In the genomic region with DNA sequence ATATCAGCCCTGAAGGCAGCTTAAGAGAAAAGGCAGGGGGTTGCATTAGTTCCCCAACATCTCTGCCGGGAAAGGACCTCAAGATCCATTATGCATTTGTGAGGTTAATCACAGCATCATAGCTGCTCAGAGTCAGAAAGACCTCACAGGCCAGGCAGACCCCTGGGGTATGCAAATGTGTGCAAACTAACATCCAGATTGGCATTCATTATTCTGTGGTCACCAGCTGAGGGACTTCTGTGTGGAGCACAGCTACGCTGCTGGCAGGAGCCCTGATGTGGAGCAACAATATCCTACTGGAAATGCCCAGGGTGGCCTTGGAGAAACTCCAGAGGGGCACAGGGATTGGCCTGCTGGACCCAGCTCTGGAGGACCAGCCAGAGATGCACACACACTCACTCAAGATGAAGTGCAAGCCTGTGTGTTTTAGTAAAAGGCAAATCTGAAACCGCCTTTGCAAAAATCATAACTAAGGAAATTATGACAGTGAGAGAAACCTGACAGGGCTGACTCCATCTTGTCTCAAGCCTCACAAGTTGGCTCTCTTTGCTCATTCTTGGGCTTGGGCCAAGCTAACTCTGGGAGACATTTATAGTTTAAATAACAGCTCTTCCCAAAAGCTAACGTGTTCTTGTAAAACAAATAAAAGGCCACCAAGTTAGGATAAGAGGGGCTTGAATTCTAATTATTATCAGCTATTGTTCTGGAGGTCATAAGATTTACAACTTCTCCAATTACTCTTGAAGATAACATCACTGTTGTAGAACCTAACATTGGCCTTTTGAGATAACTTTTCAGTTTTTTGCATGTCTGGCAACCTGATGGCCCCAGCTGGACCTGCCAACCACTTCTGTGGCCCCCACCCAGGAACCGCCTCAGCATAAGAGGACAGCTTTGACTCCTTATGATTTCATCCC, we compare ENCODE assay signal across 11 cellular contexts.
DNase-seq lines count a peak whose midpoint lies in the region; ATAC-seq, FAIRE-seq and TF ChIP-seq lines count a peak whose summit lies in the region.
"Had no signal": no experiment of that assay in that cellular context is flagged by ENCODE, and none has a peak within 500 bp of the region (broad histone marks: within the 10 kb centered on the region; RNA-seq: fewer than 3 reads in every experiment).

No MANE protein-coding gene starts in this region.

- no TSS peak for BruUV-seq in PC-9 (replicated peaks; lab: Mats Ljungman, UMichigan)

- H3K9me2 ChIP-seq in PC-9 (ENCODE audit: insufficient read depth) = no peaks in the 10 kb centered on the region

- intact Hi-C loops in PC-9 (cut with micrococcal nuclease; ENCODE audit: unreplicated experiment) = loop anchor here (2.0 to 5.0 kb wide), 3 partner anchors 309 to 791 kb away; no protein-coding TSS in a partner anchor

- peak overlapping the region; percentile 93 to 96 for H3K27ac ChIP-seq in A549
- H3K27ac ChIP-seq in PC-9 = peak overlapping the region; percentile 99

- no peak for TF ChIP-seq RAD21 in A549 (conservative IDR thresholded peaks at IDR 0.05 in 1 of 2, IDR thresholded peaks at IDR 0.05 in 1 of 2)

- no peak for TF ChIP-seq EP300 in A549 (IDR thresholded peaks at IDR 0.05)

- WGBS in A549 (ENCODE audit: missing lambda C conversion rate) = 50% methylated on average over 5 of the region's 5 CpGs

- H3K9me3 ChIP-seq in A549 (peaks cover 26% of the 10 kb centered on the region), PC-9 (ENCODE audit: insufficient read depth, low read depth) (peaks cover 4% of the 10 kb centered on the region; the same call in 1 of the 2 replicates)

- H3K4me3 ChIP-seq in A549 (no peak overlapping the region), PC-9 (no peak overlapping the region), fibroblast of the aortic adventitia (ENCODE audit: low read depth, low read length) (no peak overlapping the region)

- DNase-seq in A549 (ENCODE audit: low read depth in 1 of 2, low spot score in 1 of 2) (no peak), GM19239 (ENCODE audit: insufficient read length, low spot score) (no peak), PC-9 (no peak), fibroblast of the aortic adventitia (ENCODE audit: low read depth) (peak; percentile 53), NCI-H2227 treated with DMSO at 0.1 percent for 48 hours (lab: John Stamatoyannopoulos, UW) (no peak), activated gamma-delta T cell (lab: John Stamatoyannopoulos, UW) (no peak)
- DNase-seq: activated CD8-positive, alpha-beta T cell treated with anti-CD3 and anti-CD28 coated beads, Interleukin-2, amount 10 ng/mL, durations not matched to agents 7 days and 5 days; NCI-H2081 treated with DMSO at 0.1 percent for 48 hours; stimulated activated CD4-positive, alpha-beta T cell treated with anti-CD3 and anti-CD28 coated beads, Interleukin-4, amount 100 ng/mL, for 4 hours had no signal

- TF ChIP-seq CTCF in A549 (IDR thresholded peaks at IDR 0.05) = no peak
- TF ChIP-seq CTCF in PC-9 (conservative IDR thresholded peaks at IDR 0.05) = no peak
- no peak for TF ChIP-seq CTCF in fibroblast of the aortic adventitia (IDR thresholded peaks at IDR 0.05; ENCODE audit: insufficient read depth, low read length)

- FAIRE-seq in A549 (lab: Jason Lieb, UNC) = peak; percentile 39
- peak; percentile 28 for FAIRE-seq in GM19239 (lab: Jason Lieb, UNC)

- H3K27me3 ChIP-seq in PC-9 (ENCODE audit: insufficient read depth, low read depth) = no peaks in the 10 kb centered on the region

- 0 out of 2 replicates have a peak, but pooled peaks cover 4% of the 10 kb centered on the region for H3K36me3 ChIP-seq in PC-9 (ENCODE audit: low read depth)

- POLR2A ChIA-PET in A549 (lab: Yijun Ruan, JAX) (interaction anchor here (1.3 to 2.2 kb wide), 3 partner anchors 11 to 31 kb away, joined by 5 to 18 read pairs (median 7); no protein-coding TSS in a partner anchor), PC-9 (lab: Charles Lee; ENCODE audit: unreplicated experiment) (interaction anchor here (0.6 to 2.1 kb wide), 7 partner anchors 10 to 949 kb away, joined by 3 to 20 read pairs (median 4); no protein-coding TSS in a partner anchor)

- ATAC-seq in A549 = peak in 1 of 2 experiments; percentile 0; a peak in 1 of 6 replicates
- ATAC-seq in GM18519 (IDR thresholded peaks at IDR 0.05; ENCODE audit: low FRiP score, unreplicated experiment) = no peak
- ATAC-seq in HG02970 (IDR thresholded peaks at IDR 0.05; ENCODE audit: low FRiP score, unreplicated experiment) = no peak

- H4K20me1 ChIP-seq in PC-9 (ENCODE audit: insufficient read depth) = no peaks in the 10 kb centered on the region

- no peaks in the 10 kb centered on the region for H3K79me2 ChIP-seq in PC-9 (ENCODE audit: low read depth)

- peaks cover 67% of the 10 kb centered on the region for H3K4me1 ChIP-seq in A549
- H3K4me1 ChIP-seq in PC-9 (replicated peaks; ENCODE audit: insufficient read depth) = peaks cover 69% of the 10 kb centered on the region

- no peak overlapping the region for H2AFZ ChIP-seq in PC-9

- CTCF ChIA-PET in A549 (lab: Yijun Ruan, JAX) = interaction anchor here (1.0 to 20.4 kb wide), 18 partner anchors 9 to 1295 kb away, joined by 3 to 228 read pairs (median 6); a partner anchor contains a TSS
- CTCF ChIA-PET in PC-9 (lab: Charles Lee) = interaction anchor here (1.0 to 1.2 kb wide), 2 partner anchors 20 to 1044 kb away, joined by 4 read pairs; no protein-coding TSS in a partner anchor

- H3F3A ChIP-seq in PC-9 (ENCODE audit: insufficient read depth, low read depth) = peaks cover 63% of the 10 kb centered on the region

- no peak for TF ChIP-seq POLR2A in A549 (IDR thresholded peaks at IDR 0.05; ENCODE audit: low read length)

- H3K4me2 ChIP-seq in A549 = peak overlapping the region; percentile 95
- H3K4me2 ChIP-seq in PC-9 = peak overlapping the region; percentile 63

TF ChIP-seq in A549, 52 proteins besides CTCF, POLR2A, EP300 and RAD21 (continues in another document):
- TF ChIP-seq KDM5A (IDR thresholded peaks at IDR 0.05) (no peak), CBX8 (IDR thresholded peaks at IDR 0.05) (no peak), ZC3H11A (IDR thresholded peaks at IDR 0.05) (no peak), RNF2 (IDR thresholded peaks at IDR 0.05; ENCODE audit: borderline replicate concordance, low read depth) (no peak), RARB (CRISPR knock-in tag; IDR thresholded peaks at IDR 0.05) (peak; percentile 89), MAZ (IDR thresholded peaks at IDR 0.05; ENCODE audit: borderline replicate concordance, low read depth, low read length) (no peak), FOXS1 (CRISPR knock-in tag; IDR thresholded peaks at IDR 0.05) (peak; percentile 97), SREBF2 (IDR thresholded peaks at IDR 0.05) (no peak)
- TF ChIP-seq, protein P1, sequence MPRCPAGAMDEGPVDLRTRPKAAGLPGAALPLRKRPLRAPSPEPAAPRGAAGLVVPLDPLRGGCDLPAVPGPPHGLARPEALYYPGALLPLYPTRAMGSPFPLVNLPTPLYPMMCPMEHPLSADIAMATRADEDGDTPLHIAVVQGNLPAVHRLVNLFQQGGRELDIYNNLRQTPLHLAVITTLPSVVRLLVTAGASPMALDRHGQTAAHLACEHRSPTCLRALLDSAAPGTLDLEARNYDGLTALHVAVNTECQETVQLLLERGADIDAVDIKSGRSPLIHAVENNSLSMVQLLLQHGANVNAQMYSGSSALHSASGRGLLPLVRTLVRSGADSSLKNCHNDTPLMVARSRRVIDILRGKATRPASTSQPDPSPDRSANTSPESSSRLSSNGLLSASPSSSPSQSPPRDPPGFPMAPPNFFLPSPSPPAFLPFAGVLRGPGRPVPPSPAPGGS (IDR thresholded peaks at IDR 0.05) = no peak
- TF ChIP-seq, protein P2, sequence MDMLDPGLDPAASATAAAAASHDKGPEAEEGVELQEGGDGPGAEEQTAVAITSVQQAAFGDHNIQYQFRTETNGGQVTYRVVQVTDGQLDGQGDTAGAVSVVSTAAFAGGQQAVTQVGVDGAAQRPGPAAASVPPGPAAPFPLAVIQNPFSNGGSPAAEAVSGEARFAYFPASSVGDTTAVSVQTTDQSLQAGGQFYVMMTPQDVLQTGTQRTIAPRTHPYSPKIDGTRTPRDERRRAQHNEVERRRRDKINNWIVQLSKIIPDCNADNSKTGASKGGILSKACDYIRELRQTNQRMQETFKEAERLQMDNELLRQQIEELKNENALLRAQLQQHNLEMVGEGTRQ (IDR thresholded peaks at IDR 0.05) = no peak
- TF ChIP-seq, protein P3, sequence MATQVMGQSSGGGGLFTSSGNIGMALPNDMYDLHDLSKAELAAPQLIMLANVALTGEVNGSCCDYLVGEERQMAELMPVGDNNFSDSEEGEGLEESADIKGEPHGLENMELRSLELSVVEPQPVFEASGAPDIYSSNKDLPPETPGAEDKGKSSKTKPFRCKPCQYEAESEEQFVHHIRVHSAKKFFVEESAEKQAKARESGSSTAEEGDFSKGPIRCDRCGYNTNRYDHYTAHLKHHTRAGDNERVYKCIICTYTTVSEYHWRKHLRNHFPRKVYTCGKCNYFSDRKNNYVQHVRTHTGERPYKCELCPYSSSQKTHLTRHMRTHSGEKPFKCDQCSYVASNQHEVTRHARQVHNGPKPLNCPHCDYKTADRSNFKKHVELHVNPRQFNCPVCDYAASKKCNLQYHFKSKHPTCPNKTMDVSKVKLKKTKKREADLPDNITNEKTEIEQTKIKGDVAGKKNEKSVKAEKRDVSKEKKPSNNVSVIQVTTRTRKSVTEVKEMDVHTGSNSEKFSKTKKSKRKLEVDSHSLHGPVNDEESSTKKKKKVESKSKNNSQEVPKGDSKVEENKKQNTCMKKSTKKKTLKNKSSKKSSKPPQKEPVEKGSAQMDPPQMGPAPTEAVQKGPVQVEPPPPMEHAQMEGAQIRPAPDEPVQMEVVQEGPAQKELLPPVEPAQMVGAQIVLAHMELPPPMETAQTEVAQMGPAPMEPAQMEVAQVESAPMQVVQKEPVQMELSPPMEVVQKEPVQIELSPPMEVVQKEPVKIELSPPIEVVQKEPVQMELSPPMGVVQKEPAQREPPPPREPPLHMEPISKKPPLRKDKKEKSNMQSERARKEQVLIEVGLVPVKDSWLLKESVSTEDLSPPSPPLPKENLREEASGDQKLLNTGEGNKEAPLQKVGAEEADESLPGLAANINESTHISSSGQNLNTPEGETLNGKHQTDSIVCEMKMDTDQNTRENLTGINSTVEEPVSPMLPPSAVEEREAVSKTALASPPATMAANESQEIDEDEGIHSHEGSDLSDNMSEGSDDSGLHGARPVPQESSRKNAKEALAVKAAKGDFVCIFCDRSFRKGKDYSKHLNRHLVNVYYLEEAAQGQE (IDR thresholded peaks at IDR 0.05) = no peak
- TF ChIP-seq, protein P4, sequence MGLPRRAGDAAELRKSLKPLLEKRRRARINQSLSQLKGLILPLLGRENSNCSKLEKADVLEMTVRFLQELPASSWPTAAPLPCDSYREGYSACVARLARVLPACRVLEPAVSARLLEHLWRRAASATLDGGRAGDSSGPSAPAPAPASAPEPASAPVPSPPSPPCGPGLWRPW (IDR thresholded peaks at IDR 0.05) = no peak
